33 cellular contexts compared by ENCODE assay signal in genomic region chr1:58799080-58799479, GRCh38.
"Had no signal": no experiment of that assay in that cellular context is flagged by ENCODE, and none has a peak within 500 bp of the region (broad histone marks: within the 10 kb centered on the region; RNA-seq: fewer than 3 reads in every experiment).

No MANE protein-coding gene starts in this region.

- H3K27ac ChIP-seq: adrenal gland, body of pancreas, breast epithelium, Peyer's patch, VCaP had no signal

- H3K36me3 ChIP-seq: adrenal gland, breast epithelium, Peyer's patch had no signal

- DNase-seq: activated CD4-positive, alpha-beta T cell treated with anti-CD3 and anti-CD28 coated beads for 1 hour; activated CD4-positive, alpha-beta T cell treated with anti-CD3 and anti-CD28 coated beads, Interleukin-2, amount 10 ng/mL, durations not matched to agents 24 days and 14 days; activated CD4-positive, alpha-beta T cell treated with anti-CD3 and anti-CD28 coated beads, Interleukin-2, amount 50 U/mL, for 4 hours; activated CD4-positive, CD25-positive, alpha-beta regulatory T cell; activated CD8-positive, alpha-beta T cell treated with anti-CD3 and anti-CD28 coated beads for 36 hours; activated gamma-delta T cell; activated naive CD4-positive, alpha-beta T cell treated with Interleukin-2 at 50 U/mL for 16 hours; activated T-cell treated with anti-CD3 and anti-CD28 coated beads, Interleukin-2, amount 50 U/mL, for 24 hours; adrenal gland; body of pancreas; Kasumi-1; KBM-7; MM.1S; MV-4-11; NCI-H1092; NCI-H1436 treated with DMSO at 0.1 percent for 48 hours; NCI-H1694 treated with DMSO at 0.1 percent for 48 hours; NCI-H2029; NCI-H345; NCI-H524 treated with DMSO at 0.1 percent for 48 hours; NK-92 treated with Interleukin-12 subunit alpha and Interleukin-12 subunit beta, amount 100 ng/mL, for 24 hours; PC-3; Peyer's patch; RPMI8226; SIG-M5; T-cell; T-helper 2 cell; T-helper 9 cell had no signal

- H3K9me3 Mint-ChIP-seq: activated CD4-positive, alpha-beta T cell treated with anti-CD3 and anti-CD28 coated beads, Interleukin-2, amount 10 ng/mL, durations not matched to agents 24 days and 14 days; activated CD8-positive, alpha-beta T cell treated with anti-CD3 and anti-CD28 coated beads for 36 hours; activated naive CD4-positive, alpha-beta T cell treated with anti-CD3 and anti-CD28 coated beads, Interleukin-2, amount 50 U/mL, for 72 hours; activated T-cell treated with anti-CD3 and anti-CD28 coated beads, Interleukin-2, amount 50 U/mL, for 24 hours; activated T-helper 2 cell treated with anti-CD3 and anti-CD28 coated beads, Interferon-gamma antibody, Interleukin-2, Interleukin-4, amounts not matched to agents 10 μg/mL and 5 μg/mL and 100 μg/mL, durations not matched to agents 14 hours and 24 hours and 36 hours; T-cell had no signal

- H3K4me1 ChIP-seq: breast epithelium had no signal

- H3K36me3 Mint-ChIP-seq: activated naive CD4-positive, alpha-beta T cell treated with anti-CD3 and anti-CD28 coated beads, Interleukin-2, amount 50 U/mL, for 72 hours had no signal

- H3K27me3 Mint-ChIP-seq: activated CD4-positive, alpha-beta T cell treated with anti-CD3 and anti-CD28 coated beads, Interleukin-2, amount 10 ng/mL, durations not matched to agents 24 days and 14 days; activated CD8-positive, alpha-beta T cell treated with anti-CD3 and anti-CD28 coated beads for 36 hours; activated T-cell treated with anti-CD3 and anti-CD28 coated beads, Interleukin-2, amount 50 U/mL, for 24 hours; T-cell had no signal

- ATAC-seq: activated CD8-positive, alpha-beta T cell treated with anti-CD3 and anti-CD28 coated beads for 36 hours; activated naive CD4-positive, alpha-beta T cell treated with anti-CD3 and anti-CD28 coated beads, Interleukin-2, amount 50 U/mL, for 72 hours; body of pancreas; PC-3; SK-N-SH treated with all-trans-retinoic acid at 6 μM for 48 hours; T-cell had no signal

- H3K9me3 ChIP-seq: adrenal gland, body of pancreas, breast epithelium, Peyer's patch had no signal

- H3K4me3 Mint-ChIP-seq: activated CD4-positive, alpha-beta T cell treated with anti-CD3 and anti-CD28 coated beads, Interleukin-2, amount 10 ng/mL, durations not matched to agents 24 days and 14 days; activated CD8-positive, alpha-beta T cell treated with anti-CD3 and anti-CD28 coated beads for 36 hours; activated T-cell treated with anti-CD3 and anti-CD28 coated beads, Interleukin-2, amount 50 U/mL, for 24 hours; T-cell had no signal

- H3K27ac Mint-ChIP-seq: activated CD4-positive, alpha-beta T cell treated with anti-CD3 and anti-CD28 coated beads, Interleukin-2, amount 10 ng/mL, durations not matched to agents 24 days and 14 days; activated CD8-positive, alpha-beta T cell treated with anti-CD3 and anti-CD28 coated beads for 36 hours; activated T-cell treated with anti-CD3 and anti-CD28 coated beads, Interleukin-2, amount 50 U/mL, for 24 hours; activated T-helper 2 cell treated with anti-CD3 and anti-CD28 coated beads, Interferon-gamma antibody, Interleukin-2, Interleukin-4, amounts not matched to agents 10 μg/mL and 5 μg/mL and 100 μg/mL, durations not matched to agents 14 hours and 24 hours and 36 hours; T-cell had no signal

- H3K27me3 ChIP-seq: adrenal gland, body of pancreas, breast epithelium, Peyer's patch had no signal

- H3K4me3 ChIP-seq: adrenal gland, body of pancreas, breast epithelium, Peyer's patch had no signal
